1 cellular context compared by ENCODE assay signal in the genomic region with DNA sequence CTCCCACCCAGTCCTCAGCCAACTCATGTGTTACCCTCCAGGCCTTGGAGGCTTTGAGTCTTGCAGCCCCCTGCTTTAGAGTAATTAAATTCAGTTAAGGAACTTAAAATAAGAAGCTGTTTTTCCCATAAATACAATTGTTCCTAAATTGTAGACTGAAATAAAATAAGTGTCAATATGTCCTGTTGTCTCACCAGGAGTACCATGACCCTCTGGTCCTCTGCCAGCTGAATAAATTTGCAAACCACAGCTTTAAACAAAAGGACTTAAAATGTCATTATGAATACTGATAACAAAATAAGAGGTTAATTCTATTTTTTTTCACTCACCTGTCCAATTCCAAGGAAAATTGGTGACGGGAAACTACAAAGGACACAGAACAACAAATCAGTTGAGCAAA.
TF ChIP-seq lines count a peak whose summit lies in the region.

No MANE protein-coding gene starts in this region.

TF ChIP-seq in HepG2, 621 proteins besides CTCF, POLR2A, EP300 and RAD21:
- TF ChIP-seq ZNF354B (CRISPR knock-in tag; IDR thresholded peaks at IDR 0.05) (no peak), IRF2 (CRISPR knock-in tag; IDR thresholded peaks at IDR 0.05) (no peak), ZNF292 (CRISPR knock-in tag; IDR thresholded peaks at IDR 0.05; ENCODE audit: borderline replicate concordance, low read depth) (no peak), THAP11 (CRISPR knock-in tag; IDR thresholded peaks at IDR 0.05) (no peak), POLR2AphosphoS5 (IDR thresholded peaks at IDR 0.05; ENCODE audit: low read depth, low read length) (no peak), ZNF589 (CRISPR knock-in tag; conservative IDR thresholded peaks at IDR 0.05) (no peak), ZNF670 (CRISPR knock-in tag; IDR thresholded peaks at IDR 0.05; ENCODE audit: borderline replicate concordance) (no peak), EEA1 (CRISPR knock-in tag; IDR thresholded peaks at IDR 0.05; ENCODE audit: borderline replicate concordance) (no peak)
- TF ChIP-seq, protein P1, sequence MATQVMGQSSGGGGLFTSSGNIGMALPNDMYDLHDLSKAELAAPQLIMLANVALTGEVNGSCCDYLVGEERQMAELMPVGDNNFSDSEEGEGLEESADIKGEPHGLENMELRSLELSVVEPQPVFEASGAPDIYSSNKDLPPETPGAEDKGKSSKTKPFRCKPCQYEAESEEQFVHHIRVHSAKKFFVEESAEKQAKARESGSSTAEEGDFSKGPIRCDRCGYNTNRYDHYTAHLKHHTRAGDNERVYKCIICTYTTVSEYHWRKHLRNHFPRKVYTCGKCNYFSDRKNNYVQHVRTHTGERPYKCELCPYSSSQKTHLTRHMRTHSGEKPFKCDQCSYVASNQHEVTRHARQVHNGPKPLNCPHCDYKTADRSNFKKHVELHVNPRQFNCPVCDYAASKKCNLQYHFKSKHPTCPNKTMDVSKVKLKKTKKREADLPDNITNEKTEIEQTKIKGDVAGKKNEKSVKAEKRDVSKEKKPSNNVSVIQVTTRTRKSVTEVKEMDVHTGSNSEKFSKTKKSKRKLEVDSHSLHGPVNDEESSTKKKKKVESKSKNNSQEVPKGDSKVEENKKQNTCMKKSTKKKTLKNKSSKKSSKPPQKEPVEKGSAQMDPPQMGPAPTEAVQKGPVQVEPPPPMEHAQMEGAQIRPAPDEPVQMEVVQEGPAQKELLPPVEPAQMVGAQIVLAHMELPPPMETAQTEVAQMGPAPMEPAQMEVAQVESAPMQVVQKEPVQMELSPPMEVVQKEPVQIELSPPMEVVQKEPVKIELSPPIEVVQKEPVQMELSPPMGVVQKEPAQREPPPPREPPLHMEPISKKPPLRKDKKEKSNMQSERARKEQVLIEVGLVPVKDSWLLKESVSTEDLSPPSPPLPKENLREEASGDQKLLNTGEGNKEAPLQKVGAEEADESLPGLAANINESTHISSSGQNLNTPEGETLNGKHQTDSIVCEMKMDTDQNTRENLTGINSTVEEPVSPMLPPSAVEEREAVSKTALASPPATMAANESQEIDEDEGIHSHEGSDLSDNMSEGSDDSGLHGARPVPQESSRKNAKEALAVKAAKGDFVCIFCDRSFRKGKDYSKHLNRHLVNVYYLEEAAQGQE (IDR thresholded peaks at IDR 0.05; ENCODE audit: borderline replicate concordance in 1 of 2, low read depth in 1 of 2, low read length in 2 of 2) = no peak
- TF ChIP-seq, protein P2, sequence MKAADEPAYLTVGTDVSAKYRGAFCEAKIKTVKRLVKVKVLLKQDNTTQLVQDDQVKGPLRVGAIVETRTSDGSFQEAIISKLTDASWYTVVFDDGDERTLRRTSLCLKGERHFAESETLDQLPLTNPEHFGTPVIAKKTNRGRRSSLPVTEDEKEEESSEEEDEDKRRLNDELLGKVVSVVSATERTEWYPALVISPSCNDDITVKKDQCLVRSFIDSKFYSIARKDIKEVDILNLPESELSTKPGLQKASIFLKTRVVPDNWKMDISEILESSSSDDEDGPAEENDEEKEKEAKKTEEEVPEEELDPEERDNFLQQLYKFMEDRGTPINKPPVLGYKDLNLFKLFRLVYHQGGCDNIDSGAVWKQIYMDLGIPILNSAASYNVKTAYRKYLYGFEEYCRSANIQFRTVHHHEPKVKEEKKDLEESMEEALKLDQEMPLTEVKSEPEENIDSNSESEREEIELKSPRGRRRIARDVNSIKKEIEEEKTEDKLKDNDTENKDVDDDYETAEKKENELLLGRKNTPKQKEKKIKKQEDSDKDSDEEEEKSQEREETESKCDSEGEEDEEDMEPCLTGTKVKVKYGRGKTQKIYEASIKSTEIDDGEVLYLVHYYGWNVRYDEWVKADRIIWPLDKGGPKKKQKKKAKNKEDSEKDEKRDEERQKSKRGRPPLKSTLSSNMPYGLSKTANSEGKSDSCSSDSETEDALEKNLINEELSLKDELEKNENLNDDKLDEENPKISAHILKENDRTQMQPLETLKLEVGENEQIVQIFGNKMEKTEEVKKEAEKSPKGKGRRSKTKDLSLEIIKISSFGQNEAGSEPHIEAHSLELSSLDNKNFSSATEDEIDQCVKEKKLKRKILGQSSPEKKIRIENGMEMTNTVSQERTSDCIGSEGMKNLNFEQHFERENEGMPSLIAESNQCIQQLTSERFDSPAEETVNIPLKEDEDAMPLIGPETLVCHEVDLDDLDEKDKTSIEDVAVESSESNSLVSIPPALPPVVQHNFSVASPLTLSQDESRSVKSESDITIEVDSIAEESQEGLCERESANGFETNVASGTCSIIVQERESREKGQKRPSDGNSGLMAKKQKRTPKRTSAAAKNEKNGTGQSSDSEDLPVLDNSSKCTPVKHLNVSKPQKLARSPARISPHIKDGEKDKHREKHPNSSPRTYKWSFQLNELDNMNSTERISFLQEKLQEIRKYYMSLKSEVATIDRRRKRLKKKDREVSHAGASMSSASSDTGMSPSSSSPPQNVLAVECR (CRISPR knock-in tag; IDR thresholded peaks at IDR 0.05; ENCODE audit: borderline replicate concordance) = no peak
TF ChIP-seq in HepG2: peak in this region for 0.
